8 cellular contexts compared by ENCODE assay signal in the genomic region with DNA sequence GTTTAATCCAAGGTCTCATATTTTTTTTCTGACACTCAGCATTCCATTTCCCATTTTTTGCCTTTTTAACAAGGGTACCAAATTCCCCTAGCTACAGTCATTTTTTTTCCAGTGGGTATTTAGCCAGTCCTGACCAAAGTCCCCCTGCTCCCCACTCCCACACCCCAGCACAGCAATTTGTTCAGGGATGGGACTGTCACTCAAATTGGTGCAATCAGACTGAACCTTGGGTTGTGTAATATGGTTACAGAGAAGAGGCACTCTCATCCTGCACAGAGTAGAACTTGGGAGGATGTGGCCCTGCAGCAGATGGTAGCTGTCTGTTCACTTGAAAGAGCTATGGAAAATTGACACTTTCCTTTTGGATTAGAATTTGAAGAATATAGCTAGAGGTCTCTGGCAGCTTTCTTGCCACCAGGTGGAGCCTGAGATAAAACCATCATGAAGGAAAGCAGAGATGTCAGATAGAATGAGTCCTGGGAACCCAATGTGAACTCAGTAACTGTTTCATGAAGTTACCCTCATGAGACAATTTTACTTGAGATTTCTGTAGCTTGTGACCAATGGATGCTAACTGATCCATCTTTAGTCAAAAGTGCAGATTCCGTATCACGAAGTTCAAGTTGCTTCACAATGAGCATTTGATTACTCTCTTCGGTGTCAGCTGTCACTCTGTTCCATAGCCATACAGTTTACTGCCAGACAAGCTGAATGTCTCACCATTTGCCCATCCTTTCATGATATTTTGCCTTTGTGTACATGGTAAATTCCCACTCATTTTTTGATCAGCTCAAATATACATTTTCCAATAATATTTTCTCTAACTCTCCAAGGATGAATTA.
DNase-seq lines count a peak whose midpoint lies in the region; ATAC-seq and TF ChIP-seq lines count a peak whose summit lies in the region.

No MANE protein-coding gene starts in this region.

- H3K9me3 ChIP-seq in endodermal cell (ENCODE audit: control insufficient read depth, low read length): no peaks in the 10 kb centered on the region

- H3K4me3 Mint-ChIP-seq in endodermal cell (no peak overlapping the region), natural killer cell (no peak overlapping the region)

- intact Hi-C loops in natural killer cell (cut with micrococcal nuclease): no loop called here

- H3K4me1 Mint-ChIP-seq in endodermal cell: no peaks in the 10 kb centered on the region
- H3K4me1 Mint-ChIP-seq in natural killer cell: no peaks in the 10 kb centered on the region

- no peak overlapping the region for H3K27ac Mint-ChIP-seq in endodermal cell
- H3K27ac Mint-ChIP-seq in natural killer cell: no peak overlapping the region

- H3K9me3 Mint-ChIP-seq in endodermal cell (no peaks in the 10 kb centered on the region), natural killer cell (peaks cover 5 to 7% of the 10 kb centered on the region in 2 donors)

- no peaks in the 10 kb centered on the region for H3K4me1 ChIP-seq in endodermal cell (ENCODE audit: control insufficient read depth, insufficient read depth, low read length)

- H3K4me3 ChIP-seq in endodermal cell (ENCODE audit: low read length): no peak overlapping the region

- TF ChIP-seq CTCF in endodermal cell (conservative IDR thresholded peaks at IDR 0.05) (peak; percentile 83), natural killer cell (IDR thresholded peaks at IDR 0.05) (no peak)

- DNase-seq in EL: peak; percentile 45
- peak; percentile 36 for DNase-seq in NCI-H748 treated with DMSO at 0.1 percent for 48 hours (lab: John Stamatoyannopoulos, UW)
- DNase-seq in endodermal cell: peak; percentile 83
- DNase-seq in renal cortical epithelial cell (ENCODE audit: low read depth): peak; percentile 58
- no peak for DNase-seq in NCI-H1048 (lab: John Stamatoyannopoulos, UW)
- DNase-seq in natural killer cell: no peak

- H3K36me3 ChIP-seq in endodermal cell (ENCODE audit: control insufficient read depth, insufficient read depth, low read length): no peaks in the 10 kb centered on the region

- ATAC-seq in HG02981 (IDR thresholded peaks at IDR 0.05; ENCODE audit: unreplicated experiment): peak; percentile 49
- no peak for ATAC-seq in HG03108 (IDR thresholded peaks at IDR 0.05; ENCODE audit: unreplicated experiment)
- no peak for ATAC-seq in natural killer cell

- H3K9ac ChIP-seq in endodermal cell (ENCODE audit: extremely low read depth, low read length, poor library complexity, severe bottlenecking): no peak overlapping the region

- H3K27me3 Mint-ChIP-seq in endodermal cell (ENCODE audit: insufficient read depth): no peaks in the 10 kb centered on the region
- no peaks in the 10 kb centered on the region for H3K27me3 Mint-ChIP-seq in natural killer cell (ENCODE audit: low read depth in 2 of 2)

- H3K27ac ChIP-seq in endodermal cell (ENCODE audit: low read depth, low read length): no peak overlapping the region

- H3K27me3 ChIP-seq in endodermal cell (ENCODE audit: control insufficient read depth, insufficient read depth, low read length, poor library complexity, severe bottlenecking): no peaks in the 10 kb centered on the region

- WGBS in endodermal cell (ENCODE audit: insufficient coverage in 1 of 2, insufficient read length in 1 of 2), 2 experiments: 92 to 94% methylated on average over 3 of the region's 3 CpGs

- no peaks in the 10 kb centered on the region for H3K36me3 Mint-ChIP-seq in endodermal cell (ENCODE audit: low read depth)
- H3K36me3 Mint-ChIP-seq in natural killer cell: no peaks in the 10 kb centered on the region

Comparison
In these comparisons a context has a peak if more than half of its experiments do, and no peak if none do; other contexts are left out.
1. DNase-seq: peak in EL (single experiment), NCI-H748 treated with DMSO at 0.1 percent for 48 hours (single experiment), endodermal cell (single experiment) and renal cortical epithelial cell (single experiment); none in NCI-H1048 (single experiment) and natural killer cell (single experiment).